33 cellular contexts compared by ENCODE assay signal in genomic region chr5:133739381-133739780, GRCh38.
DNase-seq lines count a peak whose midpoint lies in the region; ATAC-seq and TF ChIP-seq lines count a peak whose summit lies in the region.
"Had no signal": no experiment of that assay in that cellular context is flagged by ENCODE, and none has a peak within 500 bp of the region (broad histone marks: within the 10 kb centered on the region; RNA-seq: fewer than 3 reads in every experiment).

No MANE protein-coding gene starts in this region.

- H3K9me3 ChIP-seq in esophagus muscularis mucosa (no peaks in the 10 kb centered on the region), mucosa of descending colon (no peaks in the 10 kb centered on the region)
- H3K9me3 ChIP-seq: BE2C; BLaER1; BLaER1 treated with 17β-estradiol and CSF1 and Interleukin-3, amounts not matched to agents 10 nM and 100 nM; Caco-2 had no signal

- intact Hi-C loops in esophagus muscularis mucosa (cut with DNase I), result no loop called here
- intact Hi-C loops in mucosa of descending colon (cut with DNase I, micrococcal nuclease), result no loop called here

- no peak for TF ChIP-seq EP300 in esophagus muscularis mucosa (IDR thresholded peaks at IDR 0.05)

- H3K4me1 ChIP-seq in esophagus muscularis mucosa, result no peaks in the 10 kb centered on the region
- no peaks in the 10 kb centered on the region for H3K4me1 ChIP-seq in mucosa of descending colon (ENCODE audit: low read depth)
- H3K4me1 ChIP-seq: BE2C had no signal

- 92% methylated on average over 8 of the region's 8 CpGs for WGBS in esophagus muscularis mucosa

- H3K4me3 ChIP-seq in esophagus muscularis mucosa (no peak overlapping the region), mucosa of descending colon (no peak overlapping the region)
- H3K4me3 ChIP-seq: A549; BLaER1; BLaER1 treated with 17β-estradiol and CSF1 and Interleukin-3, amounts not matched to agents 10 nM and 100 nM had no signal

- DNase-seq in esophagus muscularis mucosa (ENCODE audit: extremely low spot score) (peak; percentile 55), osteocyte (ENCODE audit: extremely low spot score, unreplicated experiment) (peak; percentile 53), type B pancreatic cell (ENCODE audit: extremely low spot score, unreplicated experiment) (peak; percentile 32), mucosa of descending colon (no peak), UCSD-AML1 (lab: John Stamatoyannopoulos, UW; ENCODE audit: unreplicated experiment) (no peak)
- DNase-seq: 8988T; ACHN; AML-193; BE2C; C1 segment of cervical spinal cord; Caco-2; Calu3; CD4-positive, alpha-beta memory T cell; CD4-positive, alpha-beta T cell; CD4-positive, CD25-positive, alpha-beta regulatory T cell; CD8-positive, alpha-beta memory T cell; CD8-positive, alpha-beta T cell; COR-L47; DMS 273 treated with DMSO at 0.1 percent for 48 hours; DMS153; DMS53; DMS79; DMS79 treated with DMSO at 0.1 percent for 48 hours; DND-41; EL had no signal

- H3K4me1 Mint-ChIP-seq in osteocyte (ENCODE audit: unreplicated experiment), result peaks cover 9% of the 10 kb centered on the region
- peaks cover 11% of the 10 kb centered on the region for H3K4me1 Mint-ChIP-seq in type B pancreatic cell (ENCODE audit: unreplicated experiment)
- H3K4me1 Mint-ChIP-seq: CD14-positive monocyte; CD4-positive, alpha-beta memory T cell; CD4-positive, CD25-positive, alpha-beta regulatory T cell; CD8-positive, alpha-beta memory T cell had no signal

- no peak for TF ChIP-seq POLR2A in esophagus muscularis mucosa (IDR thresholded peaks at IDR 0.05; ENCODE audit: low read depth)

- ATAC-seq in mucosa of descending colon (no peak), HG03045 (IDR thresholded peaks at IDR 0.05; ENCODE audit: unreplicated experiment) (no peak)
- ATAC-seq: A549; CD8-positive, alpha-beta T cell had no signal

- H3K27me3 Mint-ChIP-seq in osteocyte (ENCODE audit: unreplicated experiment), result no peaks in the 10 kb centered on the region
- H3K27me3 Mint-ChIP-seq in type B pancreatic cell, result peaks cover 21% of the 10 kb centered on the region

- TF ChIP-seq CTCF in esophagus muscularis mucosa (IDR thresholded peaks at IDR 0.05) (no peak), osteocyte (IDR thresholded peaks at IDR 0.05) (no peak), type B pancreatic cell (conservative IDR thresholded peaks at IDR 0.05) (no peak), mucosa of descending colon (IDR thresholded peaks at IDR 0.05) (no peak)

- H3K27ac Mint-ChIP-seq in osteocyte (ENCODE audit: unreplicated experiment) (no peak overlapping the region), type B pancreatic cell (no peak overlapping the region)
- H3K27ac Mint-ChIP-seq: B cell; CD14-positive monocyte; CD4-positive, alpha-beta memory T cell; CD4-positive, alpha-beta T cell; CD4-positive, CD25-positive, alpha-beta regulatory T cell; CD8-positive, alpha-beta memory T cell; CD8-positive, alpha-beta T cell had no signal

- H3K27me3 ChIP-seq in esophagus muscularis mucosa, result peaks cover 0 to 8% (median 0%) of the 10 kb centered on the region in 4 donors
- H3K27me3 ChIP-seq: BE2C; BLaER1; BLaER1 treated with 17β-estradiol and CSF1 and Interleukin-3, amounts not matched to agents 10 nM and 100 nM had no signal

- H3K27ac ChIP-seq in esophagus muscularis mucosa (replicated peaks in 1 of 4), result no peak overlapping the region
- H3K27ac ChIP-seq: 22Rv1; BLaER1; BLaER1 treated with 17β-estradiol and CSF1 and Interleukin-3, amounts not matched to agents 10 nM and 100 nM; C4-2B had no signal

- H3K36me3 ChIP-seq in esophagus muscularis mucosa (no peaks in the 10 kb centered on the region), mucosa of descending colon (ENCODE audit: low read depth) (no peaks in the 10 kb centered on the region)
- H3K36me3 ChIP-seq: BE2C; BLaER1; BLaER1 treated with 17β-estradiol and CSF1 and Interleukin-3, amounts not matched to agents 10 nM and 100 nM had no signal

- H3K9me3 Mint-ChIP-seq in osteocyte (ENCODE audit: unreplicated experiment), result peaks cover 4% of the 10 kb centered on the region
- H3K9me3 Mint-ChIP-seq in type B pancreatic cell, result peaks cover 6% of the 10 kb centered on the region
- H3K9me3 Mint-ChIP-seq: CD4-positive, alpha-beta memory T cell; CD4-positive, alpha-beta T cell; CD8-positive, alpha-beta memory T cell; CD8-positive, alpha-beta T cell had no signal

- H3K36me3 Mint-ChIP-seq in osteocyte (ENCODE audit: unreplicated experiment), result no peaks in the 10 kb centered on the region
- H3K36me3 Mint-ChIP-seq in type B pancreatic cell, result no peaks in the 10 kb centered on the region
- H3K36me3 Mint-ChIP-seq: CD14-positive monocyte; CD4-positive, alpha-beta memory T cell; CD4-positive, CD25-positive, alpha-beta regulatory T cell; CD8-positive, alpha-beta memory T cell; CD8-positive, alpha-beta T cell had no signal

- no peak overlapping the region for H3K4me3 Mint-ChIP-seq in osteocyte (ENCODE audit: unreplicated experiment)
- no peak overlapping the region for H3K4me3 Mint-ChIP-seq in type B pancreatic cell
- H3K4me3 Mint-ChIP-seq: B cell; CD14-positive monocyte; CD4-positive, alpha-beta memory T cell; CD4-positive, alpha-beta T cell; CD4-positive, CD25-positive, alpha-beta regulatory T cell; CD8-positive, alpha-beta memory T cell; CD8-positive, alpha-beta T cell had no signal

Comparison
In these comparisons a context has a peak if more than half of its experiments do, and no peak if none do; other contexts are left out.
1. DNase-seq: peak in esophagus muscularis mucosa (single experiment), osteocyte (single experiment) and type B pancreatic cell (single experiment); none in mucosa of descending colon (0 of 3) and UCSD-AML1 (single experiment).